In genomic region chr16:73048292-73049050, GRCh38 we compare ENCODE assay signal across 8 cellular contexts. TPM values are rescaled to one million over a fixed set of nuclear protein-coding genes. Genes with fewer than 3 reads are reported as not detected.
DNase-seq lines count a peak whose midpoint lies in the region; ATAC-seq and TF ChIP-seq lines count a peak whose summit lies in the region.

No MANE protein-coding gene starts in this region.

- H3K27ac ChIP-seq in WERI-Rb-1 = peak overlapping the region; percentile 91
- H3K27ac ChIP-seq in hepatocyte = peak overlapping the region; percentile 98

- H3K36me3 ChIP-seq in WERI-Rb-1 (no peaks in the 10 kb centered on the region), hepatocyte (replicated peaks; ENCODE audit: insufficient read depth, low read depth) (no peaks in the 10 kb centered on the region), skeletal muscle satellite cell (ENCODE audit: insufficient read depth, low read length) (no peaks in the 10 kb centered on the region)

- no peaks in the 10 kb centered on the region for H3K9me2 ChIP-seq in hepatocyte (replicated peaks; ENCODE audit: insufficient read depth)

- H3K4me3 ChIP-seq in WERI-Rb-1 (ENCODE audit: low read depth, low read length) = peak overlapping the region; percentile 86
- peak overlapping the region; percentile 86 for H3K4me3 ChIP-seq in hepatocyte
- H3K4me3 ChIP-seq in skeletal muscle satellite cell (ENCODE audit: low read length) = peak overlapping the region; percentile 83

- H4K20me1 ChIP-seq in hepatocyte (ENCODE audit: insufficient read depth, poor library complexity, severe bottlenecking) = peaks cover 3% of the 10 kb centered on the region

- H3K79me2 ChIP-seq in hepatocyte = peaks cover 94% of the 10 kb centered on the region

- H3K9me3 ChIP-seq in WERI-Rb-1 (ENCODE audit: severe bottlenecking) (no peaks in the 10 kb centered on the region), hepatocyte (ENCODE audit: low read depth) (no peaks in the 10 kb centered on the region), skeletal muscle satellite cell (replicated peaks; ENCODE audit: low read length) (no peaks in the 10 kb centered on the region)

- WGBS in hepatocyte (ENCODE audit: low lambda C conversion rate, missing lambda C conversion rate) = 12% methylated on average over 14 of the region's 56 CpGs

- H2AFZ ChIP-seq in hepatocyte = peak overlapping the region; percentile 51

- ATAC-seq in HG02870 (IDR thresholded peaks at IDR 0.05; ENCODE audit: unreplicated experiment) (peak; percentile 12), GM18519 (IDR thresholded peaks at IDR 0.05; ENCODE audit: low FRiP score, unreplicated experiment) (no peak)

- H3K4me1 ChIP-seq in hepatocyte (ENCODE audit: insufficient read depth) (peaks cover 86% of the 10 kb centered on the region), skeletal muscle satellite cell (ENCODE audit: control insufficient read depth, insufficient read depth, low read length) (peaks cover 86% of the 10 kb centered on the region)

- H3K9ac ChIP-seq in skeletal muscle satellite cell (ENCODE audit: low read depth, low read length) = peak overlapping the region; percentile 93

- H3K4me2 ChIP-seq in hepatocyte = peak overlapping the region; percentile 93
- peak overlapping the region; percentile 90 for H3K4me2 ChIP-seq in skeletal muscle satellite cell (ENCODE audit: low read length)

- peak; percentile 34 for DNase-seq in DMS53 treated with DMSO at 0.1 percent for 48 hours (lab: John Stamatoyannopoulos, UW; ENCODE audit: unreplicated experiment)
- DNase-seq in WERI-Rb-1 = no peak
- DNase-seq in hepatocyte (ENCODE audit: low spot score) = peak; percentile 65
- DNase-seq in NCI-H69 (lab: John Stamatoyannopoulos, UW) = no peak
- DNase-seq in DMS153 treated with DMSO at 0.1 percent for 48 hours (lab: John Stamatoyannopoulos, UW; ENCODE audit: unreplicated experiment) = no peak

- H3K27me3 ChIP-seq in WERI-Rb-1 (ENCODE audit: insufficient read depth, low read depth, severe bottlenecking) (no peaks in the 10 kb centered on the region), hepatocyte (no peaks in the 10 kb centered on the region), skeletal muscle satellite cell (ENCODE audit: control insufficient read depth, insufficient read depth, low read length) (no peaks in the 10 kb centered on the region)

- TF ChIP-seq CTCF in WERI-Rb-1 (IDR thresholded peaks at IDR 0.05; ENCODE audit: low read depth, low read length) (no peak), hepatocyte (IDR thresholded peaks at IDR 0.05; ENCODE audit: poor library complexity) (no peak)

RNA-seq across cellular contexts. Expression of gene ZFHX3, which starts 0.5 kb away (rescaled TPM):
- total RNA-seq in hepatocyte = 11.5 and 11.6 TPM in 2 replicates
- polyA plus RNA-seq in hepatocyte = 6.4 and 10.9 TPM in 2 replicates
- 5.1 and 8.3 TPM in 2 replicates for total RNA-seq in skeletal muscle satellite cell (2012; rRNA removed)

Comparison
In these comparisons a context has a peak if more than half of its experiments do, and no peak if none do; other contexts are left out.
1. DNase-seq: peak in DMS53 treated with DMSO at 0.1 percent for 48 hours (single experiment) and hepatocyte (single experiment); none in WERI-Rb-1 (single experiment), NCI-H69 (single experiment) and DMS153 treated with DMSO at 0.1 percent for 48 hours (single experiment).
2. Peak in every context shown above with its lines, with median percentiles within 50 percentile points of each other: H3K4me3 ChIP-seq.